ENCODE assay signal across 35 cellular contexts in the genomic region with DNA sequence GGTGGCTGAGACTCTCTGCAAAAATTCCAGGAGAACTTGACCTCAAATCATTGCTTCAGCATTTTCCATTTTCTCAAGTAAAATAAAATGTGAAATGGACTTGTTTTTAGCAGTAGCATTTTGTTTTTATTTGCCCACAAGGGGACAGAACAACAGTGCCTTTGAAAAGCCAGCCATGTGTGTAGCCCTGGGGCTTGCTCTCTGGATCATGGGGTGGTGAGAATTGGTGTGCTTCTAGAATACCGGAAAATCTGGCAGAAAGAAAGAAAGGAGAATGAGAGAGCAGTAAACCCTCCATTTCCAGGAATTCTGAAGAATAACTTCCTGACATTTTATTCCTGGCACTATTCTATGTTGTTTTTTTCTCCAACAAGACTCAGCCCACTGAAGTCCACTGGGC.
"Had no signal": no experiment of that assay in that cellular context is flagged by ENCODE, and none has a peak within 500 bp of the region (broad histone marks: within the 10 kb centered on the region; RNA-seq: fewer than 3 reads in every experiment).

No MANE protein-coding gene starts in this region.

- H3K27ac ChIP-seq: KMS-11, Peyer's patch, RWPE1, VCaP had no signal

- DNase-seq: activated B cell treated with CpG ODN at 0.5 μM for 24 hours; activated CD4-positive, alpha-beta memory T cell treated with anti-CD3 and anti-CD28 coated beads for 36 hours; activated CD4-positive, alpha-beta T cell treated with anti-CD3 and anti-CD28 coated beads for 4 hours; activated CD4-positive, alpha-beta T cell treated with anti-CD3 and anti-CD28 coated beads, Interleukin-2, amount 50 U/mL, for 1 hour; activated CD4-positive, CD25-positive, alpha-beta regulatory T cell treated with anti-CD3 and anti-CD28 coated beads, Interleukin-2, amount 50 U/mL, for 72 hours; activated CD8-positive, alpha-beta memory T cell treated with anti-CD3 and anti-CD28 coated beads for 24 hours; activated CD8-positive, alpha-beta memory T cell treated with anti-CD3 and anti-CD28 coated beads, Interleukin-2, amount 10 ng/mL, durations not matched to agents 7 days and 5 days; activated CD8-positive, alpha-beta memory T cell treated with anti-CD3 and anti-CD28 coated beads, Interleukin-2, amount 50 U/mL, for 48 hours; activated effector memory CD4-positive, alpha-beta T cell treated with Interleukin-2 at 50 U/mL for 16 hours; activated naive CD4-positive, alpha-beta T cell treated with anti-CD3 and anti-CD28 coated beads, Interleukin-2, amount 10 ng/mL, durations not matched to agents 7 days and 5 days; activated naive CD8-positive, alpha-beta T cell treated with anti-CD3 and anti-CD28 coated beads, Interleukin-2, amount 50 U/mL, for 24 hours; activated T-cell treated with anti-CD3 and anti-CD28 coated beads, Interleukin-2, amount 50 U/mL, for 48 hours; anterior cingulate cortex; caudate nucleus; MM.1S; MV-4-11; NCI-H1092; NCI-H1436 treated with DMSO at 0.1 percent for 48 hours; NCI-H1694 treated with DMSO at 0.1 percent for 48 hours; NCI-H2029; NCI-H345; NCI-H524 treated with DMSO at 0.1 percent for 48 hours; PC-3; Peyer's patch; SIG-M5; SW 1271; T-helper 1 cell; T-helper 2 cell; T-helper 9 cell had no signal

- H3K9ac ChIP-seq: KMS-11 had no signal

- H3K4me1 Mint-ChIP-seq: activated B cell treated with CpG ODN at 0.5 μM for 24 hours; activated CD8-positive, alpha-beta memory T cell treated with anti-CD3 and anti-CD28 coated beads, Interleukin-2, amount 10 ng/mL, durations not matched to agents 7 days and 5 days; activated naive CD4-positive, alpha-beta T cell treated with anti-CD3 and anti-CD28 coated beads, Interleukin-2, amount 10 ng/mL, durations not matched to agents 7 days and 5 days; activated naive CD8-positive, alpha-beta T cell treated with anti-CD3 and anti-CD28 coated beads, Interleukin-2, amount 50 U/mL, for 24 hours had no signal

- H3K4me1 ChIP-seq: Peyer's patch had no signal

- ATAC-seq: activated CD8-positive, alpha-beta memory T cell treated with anti-CD3 and anti-CD28 coated beads, Interleukin-2, amount 10 ng/mL, durations not matched to agents 7 days and 5 days; activated naive CD8-positive, alpha-beta T cell treated with anti-CD3 and anti-CD28 coated beads, Interleukin-2, amount 50 U/mL, for 24 hours; PC-3; Right ventricle myocardium inferior had no signal

- H3K27me3 Mint-ChIP-seq: activated B cell treated with CpG ODN at 0.5 μM for 24 hours; activated CD8-positive, alpha-beta memory T cell treated with anti-CD3 and anti-CD28 coated beads, Interleukin-2, amount 10 ng/mL, durations not matched to agents 7 days and 5 days had no signal

- H3K4me2 ChIP-seq: KMS-11 had no signal

- H3K36me3 ChIP-seq: Peyer's patch had no signal

- H3K27ac Mint-ChIP-seq: activated B cell treated with CpG ODN at 0.5 μM for 24 hours; activated CD4-positive, alpha-beta memory T cell treated with anti-CD3 and anti-CD28 coated beads for 36 hours; activated CD8-positive, alpha-beta memory T cell treated with anti-CD3 and anti-CD28 coated beads, Interleukin-2, amount 10 ng/mL, durations not matched to agents 7 days and 5 days; activated naive CD4-positive, alpha-beta T cell treated with anti-CD3 and anti-CD28 coated beads, Interleukin-2, amount 10 ng/mL, durations not matched to agents 7 days and 5 days; activated naive CD8-positive, alpha-beta T cell; activated naive CD8-positive, alpha-beta T cell treated with anti-CD3 and anti-CD28 coated beads, Interleukin-2, amount 50 U/mL, for 24 hours; brain had no signal

- H3K4me3 Mint-ChIP-seq: activated B cell treated with CpG ODN at 0.5 μM for 24 hours; activated CD4-positive, alpha-beta memory T cell treated with anti-CD3 and anti-CD28 coated beads for 36 hours; activated CD8-positive, alpha-beta memory T cell treated with anti-CD3 and anti-CD28 coated beads, Interleukin-2, amount 10 ng/mL, durations not matched to agents 7 days and 5 days; activated naive CD4-positive, alpha-beta T cell treated with anti-CD3 and anti-CD28 coated beads, Interleukin-2, amount 10 ng/mL, durations not matched to agents 7 days and 5 days; activated naive CD8-positive, alpha-beta T cell; activated naive CD8-positive, alpha-beta T cell treated with anti-CD3 and anti-CD28 coated beads, Interleukin-2, amount 50 U/mL, for 24 hours; brain had no signal

- H3K27me3 ChIP-seq: Peyer's patch had no signal

- H3K4me3 ChIP-seq: Peyer's patch had no signal

- H3K36me3 Mint-ChIP-seq: activated CD4-positive, alpha-beta memory T cell treated with anti-CD3 and anti-CD28 coated beads for 36 hours; activated CD8-positive, alpha-beta memory T cell treated with anti-CD3 and anti-CD28 coated beads, Interleukin-2, amount 10 ng/mL, durations not matched to agents 7 days and 5 days; activated naive CD4-positive, alpha-beta T cell treated with anti-CD3 and anti-CD28 coated beads, Interleukin-2, amount 10 ng/mL, durations not matched to agents 7 days and 5 days; brain had no signal
